In the genomic region with DNA sequence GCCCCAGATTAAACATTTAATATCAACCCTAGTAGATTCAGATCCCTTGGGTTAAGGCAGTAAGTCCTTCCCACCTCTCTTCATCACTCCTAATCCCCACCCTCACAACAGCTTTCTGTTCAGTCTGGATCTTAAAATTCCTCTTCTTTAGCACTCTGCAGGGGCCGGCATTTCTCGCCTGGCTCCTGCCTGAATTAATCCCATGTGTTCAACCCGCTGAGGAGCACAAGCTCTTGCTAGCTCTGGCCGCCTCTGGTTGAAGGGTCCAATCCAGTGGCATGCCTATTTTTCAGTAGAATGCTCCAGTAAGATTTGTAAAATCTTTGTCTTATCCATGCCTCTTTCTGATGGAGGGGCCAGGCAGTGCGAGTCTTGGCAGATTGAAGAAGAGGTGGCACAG, we compare ENCODE assay signal across 21 cellular contexts.
"Had no signal": no experiment of that assay in that cellular context is flagged by ENCODE, and none has a peak within 500 bp of the region (broad histone marks: within the 10 kb centered on the region; RNA-seq: fewer than 3 reads in every experiment).

No MANE protein-coding gene starts in this region.

- H3K27ac Mint-ChIP-seq: activated B cell treated with CpG ODN at 0.5 μM for 24 hours; activated CD4-positive, alpha-beta memory T cell treated with anti-CD3 and anti-CD28 coated beads for 36 hours; activated naive CD8-positive, alpha-beta T cell treated with anti-CD3 and anti-CD28 coated beads for 36 hours; activated T-helper 1 cell treated with anti-CD3 and anti-CD28 coated beads, Interleukin-12 subunit alpha, Interleukin-12 subunit beta, Interleukin-2, Interleukin-4 antibody, amounts not matched to agents 30 ng/mL and 10 ng/mL and 1 ng/mL, durations not matched to agents 14 hours and 24 hours and 36 hours had no signal

- H3K4me1 Mint-ChIP-seq: activated naive CD8-positive, alpha-beta T cell treated with anti-CD3 and anti-CD28 coated beads for 36 hours; immature natural killer cell; naive thymus-derived CD8-positive, alpha-beta T cell had no signal

- H3K27ac ChIP-seq: colonic mucosa, transverse colon had no signal

- H3K4me3 ChIP-seq: colonic mucosa, gastroesophageal sphincter, heart right ventricle, transverse colon had no signal

- H3K36me3 Mint-ChIP-seq: activated CD4-positive, alpha-beta memory T cell treated with anti-CD3 and anti-CD28 coated beads for 36 hours; activated naive CD8-positive, alpha-beta T cell treated with anti-CD3 and anti-CD28 coated beads for 36 hours had no signal

- H3K36me3 ChIP-seq: colonic mucosa, gastroesophageal sphincter, heart right ventricle, transverse colon had no signal

- H3K9me3 ChIP-seq: colonic mucosa, gastroesophageal sphincter, heart right ventricle, transverse colon had no signal

- ATAC-seq: esophagus mucosa; gastroesophageal sphincter; heart right ventricle; naive thymus-derived CD8-positive, alpha-beta T cell had no signal

- H3K4me1 ChIP-seq: colonic mucosa had no signal

- H3K9me3 Mint-ChIP-seq: activated B cell treated with CpG ODN at 0.5 μM for 24 hours; activated CD4-positive, alpha-beta memory T cell treated with anti-CD3 and anti-CD28 coated beads for 36 hours; activated naive CD8-positive, alpha-beta T cell treated with anti-CD3 and anti-CD28 coated beads for 36 hours; activated T-helper 1 cell treated with anti-CD3 and anti-CD28 coated beads, Interleukin-12 subunit alpha, Interleukin-12 subunit beta, Interleukin-2, Interleukin-4 antibody, amounts not matched to agents 30 ng/mL and 10 ng/mL and 1 ng/mL, durations not matched to agents 14 hours and 24 hours and 36 hours; immature natural killer cell; naive thymus-derived CD8-positive, alpha-beta T cell had no signal

- H3K4me3 Mint-ChIP-seq: activated B cell treated with CpG ODN at 0.5 μM for 24 hours; activated CD4-positive, alpha-beta memory T cell treated with anti-CD3 and anti-CD28 coated beads for 36 hours; activated naive CD8-positive, alpha-beta T cell treated with anti-CD3 and anti-CD28 coated beads for 36 hours; activated T-helper 1 cell treated with anti-CD3 and anti-CD28 coated beads, Interleukin-12 subunit alpha, Interleukin-12 subunit beta, Interleukin-2, Interleukin-4 antibody, amounts not matched to agents 30 ng/mL and 10 ng/mL and 1 ng/mL, durations not matched to agents 14 hours and 24 hours and 36 hours; immature natural killer cell; naive thymus-derived CD8-positive, alpha-beta T cell had no signal

- DNase-seq: activated B cell treated with CpG ODN at 0.5 μM for 24 hours; activated CD4-positive, alpha-beta memory T cell treated with anti-CD3 and anti-CD28 coated beads for 36 hours; activated CD4-positive, alpha-beta T cell treated with anti-CD3 and anti-CD28 coated beads for 4 hours; activated naive CD8-positive, alpha-beta T cell treated with anti-CD3 and anti-CD28 coated beads for 36 hours; activated T-cell treated with anti-CD3 and anti-CD28 coated beads for 4 hours; amniotic stem cell; central memory CD4-positive, alpha-beta T cell; colonic mucosa; heart right ventricle; immature natural killer cell; mesenchymal stem cell; naive thymus-derived CD8-positive, alpha-beta T cell; retina; stimulated activated CD4-positive, alpha-beta T cell treated with anti-CD3 and anti-CD28 coated beads, Interleukin-12 subunit alpha, Interleukin-12 subunit beta, amount 100 ng/mL, for 4 hours; stimulated activated CD4-positive, alpha-beta T cell treated with anti-CD3 and anti-CD28 coated beads, Interleukin-1b, Interleukin-23, amount 100 ng/mL, for 48 hours; stimulated activated CD8-positive, alpha-beta memory T cell treated with anti-CD3 and anti-CD28 coated beads, Interleukin-4, amount 100 ng/mL, for 48 hours; stimulated activated naive CD4-positive, alpha-beta T cell; transverse colon had no signal

- H3K27me3 ChIP-seq: colonic mucosa, gastroesophageal sphincter, transverse colon had no signal

- H3K27me3 Mint-ChIP-seq: activated B cell treated with CpG ODN at 0.5 μM for 24 hours; activated CD4-positive, alpha-beta memory T cell treated with anti-CD3 and anti-CD28 coated beads for 36 hours; activated naive CD8-positive, alpha-beta T cell treated with anti-CD3 and anti-CD28 coated beads for 36 hours had no signal
